Comparison of ENCODE assay signal across 13 cellular contexts in the genomic region with DNA sequence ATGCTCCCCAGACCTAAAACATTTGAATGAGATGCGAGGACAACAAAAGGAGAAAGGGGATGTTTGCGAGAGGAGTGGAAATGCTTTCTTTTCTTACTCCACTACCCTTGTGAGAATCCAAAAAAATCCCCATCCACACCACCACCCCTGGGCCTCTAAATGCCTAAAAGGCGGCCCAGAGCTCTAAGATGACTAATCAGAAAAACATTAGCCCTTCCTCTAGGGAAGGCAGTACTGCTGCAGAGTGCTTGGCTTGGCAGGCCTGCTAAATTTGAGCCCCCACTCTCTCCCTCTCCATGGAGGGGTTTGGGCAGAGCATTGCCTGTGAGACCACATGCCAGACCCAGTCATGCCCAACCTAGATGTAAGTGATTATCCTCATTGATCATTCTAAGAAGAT.
DNase-seq lines count a peak whose midpoint lies in the region; TF ChIP-seq lines count a peak whose summit lies in the region.
"Had no signal": no experiment of that assay in that cellular context is flagged by ENCODE, and none has a peak within 500 bp of the region (broad histone marks: within the 10 kb centered on the region; RNA-seq: fewer than 3 reads in every experiment).

No MANE protein-coding gene starts in this region.

- no peaks in the 10 kb centered on the region for H3F3A ChIP-seq in neural progenitor cell (ENCODE audit: low read depth)

- H3K36me3 ChIP-seq in neural progenitor cell (no peaks in the 10 kb centered on the region), colonic mucosa (no peaks in the 10 kb centered on the region)
- H3K36me3 ChIP-seq: BE2C, esophagus muscularis mucosa had no signal

- H3K9me3 ChIP-seq in neural progenitor cell (ENCODE audit: low read depth) (no peaks in the 10 kb centered on the region), colonic mucosa (no peaks in the 10 kb centered on the region)
- H3K9me3 ChIP-seq: BE2C, esophagus muscularis mucosa had no signal

- H3K79me2 ChIP-seq in neural progenitor cell (ENCODE audit: low read depth): no peaks in the 10 kb centered on the region

- TF ChIP-seq CTCF in cardiac fibroblast (IDR thresholded peaks at IDR 0.05; ENCODE audit: low read depth, low read length): no peak
- no peak for TF ChIP-seq CTCF in neural progenitor cell (IDR thresholded peaks at IDR 0.05)
- no peak for TF ChIP-seq CTCF in colonic mucosa (IDR thresholded peaks at IDR 0.05)

- H3K27ac Mint-ChIP-seq in neural progenitor cell: no peak overlapping the region
- H3K27ac Mint-ChIP-seq: activated CD8-positive, alpha-beta memory T cell treated with anti-CD3 and anti-CD28 coated beads, Interleukin-2, amount 10 ng/mL, durations not matched to agents 7 days and 5 days; activated naive CD4-positive, alpha-beta T cell treated with anti-CD3 and anti-CD28 coated beads, Interleukin-2, amount 50 U/mL, for 24 hours had no signal

- no peaks in the 10 kb centered on the region for H4K20me1 ChIP-seq in neural progenitor cell (ENCODE audit: low read depth)

- no peaks in the 10 kb centered on the region for H3K36me3 Mint-ChIP-seq in neural progenitor cell
- H3K36me3 Mint-ChIP-seq: activated CD8-positive, alpha-beta memory T cell treated with anti-CD3 and anti-CD28 coated beads, Interleukin-2, amount 10 ng/mL, durations not matched to agents 7 days and 5 days; activated naive CD4-positive, alpha-beta T cell treated with anti-CD3 and anti-CD28 coated beads, Interleukin-2, amount 50 U/mL, for 24 hours had no signal

- H3K4me1 ChIP-seq in neural progenitor cell: no peaks in the 10 kb centered on the region
- H3K4me1 ChIP-seq in colonic mucosa: no peaks in the 10 kb centered on the region
- H3K4me1 ChIP-seq: esophagus muscularis mucosa had no signal

- DNase-seq in ELF-1 (ENCODE audit: low read depth, low spot score): peak; percentile 44
- DNase-seq in HS-5 (ENCODE audit: low read depth): peak; percentile 20
- DNase-seq in cardiac fibroblast (ENCODE audit: low read depth in 2 of 2): peak; percentile 1 to 4
- no peak for DNase-seq in neural progenitor cell (ENCODE audit: low spot score)
- DNase-seq in NCI-H128 (lab: John Stamatoyannopoulos, UW; ENCODE audit: unreplicated experiment): no peak
- DNase-seq in cardiac septum (ENCODE audit: low spot score): no peak
- DNase-seq in activated CD8-positive, alpha-beta memory T cell treated with anti-CD3 and anti-CD28 coated beads, Interleukin-2, amount 50 U/mL, for 4 hours: no peak
- DNase-seq in colonic mucosa: no peak
- DNase-seq: activated CD8-positive, alpha-beta memory T cell treated with anti-CD3 and anti-CD28 coated beads, Interleukin-2, amount 10 ng/mL, durations not matched to agents 7 days and 5 days; BE2C; NCI-H1694 treated with DMSO at 0.1 percent for 48 hours had no signal

- H3K9me3 Mint-ChIP-seq in neural progenitor cell: no peaks in the 10 kb centered on the region

- H3K4me3 Mint-ChIP-seq in neural progenitor cell: no peak overlapping the region
- H3K4me3 Mint-ChIP-seq: activated CD8-positive, alpha-beta memory T cell treated with anti-CD3 and anti-CD28 coated beads, Interleukin-2, amount 10 ng/mL, durations not matched to agents 7 days and 5 days; activated naive CD4-positive, alpha-beta T cell treated with anti-CD3 and anti-CD28 coated beads, Interleukin-2, amount 50 U/mL, for 24 hours had no signal

- H3K4me1 Mint-ChIP-seq in neural progenitor cell: peaks cover 23% of the 10 kb centered on the region
- H3K4me1 Mint-ChIP-seq: activated CD8-positive, alpha-beta memory T cell treated with anti-CD3 and anti-CD28 coated beads, Interleukin-2, amount 10 ng/mL, durations not matched to agents 7 days and 5 days; activated naive CD4-positive, alpha-beta T cell treated with anti-CD3 and anti-CD28 coated beads, Interleukin-2, amount 50 U/mL, for 24 hours had no signal

- peak overlapping the region; percentile 38 for H2AFZ ChIP-seq in neural progenitor cell (replicated peaks)

- H3K27ac ChIP-seq in neural progenitor cell: no peak overlapping the region
- no peak overlapping the region for H3K27ac ChIP-seq in colonic mucosa
- H3K27ac ChIP-seq: esophagus muscularis mucosa had no signal

- H3K4me3 ChIP-seq in cardiac fibroblast (replicated peaks in 1 of 2; ENCODE audit: low read depth in 2 of 2, low read length in 2 of 2) (no peak overlapping the region), neural progenitor cell (no peak overlapping the region), colonic mucosa (no peak overlapping the region)
- H3K4me3 ChIP-seq: esophagus muscularis mucosa had no signal

- H3K27me3 Mint-ChIP-seq in neural progenitor cell (ENCODE audit: insufficient read depth, low read depth): no peaks in the 10 kb centered on the region
- H3K27me3 Mint-ChIP-seq: activated CD8-positive, alpha-beta memory T cell treated with anti-CD3 and anti-CD28 coated beads, Interleukin-2, amount 10 ng/mL, durations not matched to agents 7 days and 5 days; activated naive CD4-positive, alpha-beta T cell treated with anti-CD3 and anti-CD28 coated beads, Interleukin-2, amount 50 U/mL, for 24 hours had no signal

- H3K4me2 ChIP-seq in neural progenitor cell: no peak overlapping the region

- intact Hi-C loops in cardiac septum (cut with DNase I): no loop called here
- intact Hi-C loops in colonic mucosa (cut with DNase I): no loop called here

- H3K9ac ChIP-seq in neural progenitor cell (no peak overlapping the region), colonic mucosa (ENCODE audit: low read depth in 2 of 2, low read length in 2 of 2) (no peak overlapping the region)

- H3K27me3 ChIP-seq in neural progenitor cell (no peaks in the 10 kb centered on the region), colonic mucosa (no peaks in the 10 kb centered on the region)
- H3K27me3 ChIP-seq: BE2C, esophagus muscularis mucosa had no signal

Comparison
In these comparisons a context has a peak if more than half of its experiments do, and no peak if none do; other contexts are left out.
1. DNase-seq: peak in ELF-1 (single experiment), HS-5 (single experiment) and cardiac fibroblast (2 of 2); none in neural progenitor cell (single experiment), NCI-H128 (single experiment), cardiac septum (single experiment), activated CD8-positive, alpha-beta memory T cell treated with anti-CD3 and anti-CD28 coated beads, Interleukin-2, amount 50 U/mL, for 4 hours (single experiment) and colonic mucosa (single experiment).